8 cellular contexts compared by ENCODE assay signal in genomic region chr19:34232566-34233481, GRCh38. TPM values are rescaled to one million over a fixed set of nuclear protein-coding genes. Genes with fewer than 3 reads are reported as not detected.
A peak's percentile ranks its signal among the peaks of the same experiment; 100 is the strongest.
DNase-seq lines count a peak whose midpoint lies in the region; ATAC-seq and TF ChIP-seq lines count a peak whose summit lies in the region.

No MANE protein-coding gene starts in this region.

- CTCF ChIA-PET in activated CD4-positive, alpha-beta T cell treated with anti-CD3 and anti-CD28 coated beads for 36 hours (lab: Charles Lee): interaction anchor here (0.6 to 2.6 kb wide), 8 partner anchors 10 to 407 kb away, joined by 3 to 10 read pairs (median 4); no protein-coding TSS in a partner anchor

- no peaks in the 10 kb centered on the region for H3K9me3 ChIP-seq in MM.1S (replicated peaks; ENCODE audit: insufficient read depth, low read length)

- no peak overlapping the region for H3K4me3 ChIP-seq in rectal smooth muscle tissue (ENCODE audit: low read length)
- H3K4me3 ChIP-seq in MM.1S (ENCODE audit: low read length): no peak overlapping the region

- no peaks in the 10 kb centered on the region for H3F3A ChIP-seq in MM.1S (ENCODE audit: insufficient read depth, low read length)

- peak overlapping the region; percentile 80 for H3K27ac Mint-ChIP-seq in activated CD4-positive, alpha-beta T cell treated with anti-CD3 and anti-CD28 coated beads for 36 hours
- peak overlapping the region; percentile 92 for H3K27ac Mint-ChIP-seq in activated naive CD4-positive, alpha-beta T cell treated with anti-CD3 and anti-CD28 coated beads, Interleukin-2, amount 50 U/mL, for 24 hours

- H3K4me1 Mint-ChIP-seq in activated CD4-positive, alpha-beta T cell treated with anti-CD3 and anti-CD28 coated beads for 36 hours: peaks cover 31% of the 10 kb centered on the region
- peaks cover 11% of the 10 kb centered on the region for H3K4me1 Mint-ChIP-seq in activated naive CD4-positive, alpha-beta T cell treated with anti-CD3 and anti-CD28 coated beads, Interleukin-2, amount 50 U/mL, for 24 hours

- no peak overlapping the region for H3K4me2 ChIP-seq in MM.1S (ENCODE audit: low read depth, low read length)

- H3K27me3 ChIP-seq in rectal smooth muscle tissue (ENCODE audit: control insufficient read depth, insufficient read depth, low read length): no peaks in the 10 kb centered on the region
- H3K27me3 ChIP-seq in MM.1S (replicated peaks; ENCODE audit: insufficient read depth, low read length): no peaks in the 10 kb centered on the region

- peaks cover 8% of the 10 kb centered on the region for H3K36me3 ChIP-seq in rectal smooth muscle tissue (ENCODE audit: control insufficient read depth, insufficient read depth, low read length)
- H3K36me3 ChIP-seq in MM.1S (replicated peaks; ENCODE audit: insufficient read depth, low read length): no peaks in the 10 kb centered on the region; the same call in 1 of the 2 replicates

- POLR2A ChIA-PET in activated CD4-positive, alpha-beta T cell treated with anti-CD3 and anti-CD28 coated beads for 36 hours (lab: Charles Lee): interaction anchor here (0.9 to 1.1 kb wide), 2 partner anchors 37 to 44 kb away, joined by 3 read pairs; no protein-coding TSS in a partner anchor

- H3K36me3 Mint-ChIP-seq in activated CD4-positive, alpha-beta T cell treated with anti-CD3 and anti-CD28 coated beads for 36 hours (ENCODE audit: low read depth): peaks cover 23% of the 10 kb centered on the region
- H3K36me3 Mint-ChIP-seq in activated naive CD4-positive, alpha-beta T cell treated with anti-CD3 and anti-CD28 coated beads, Interleukin-2, amount 50 U/mL, for 24 hours: peaks cover 2% of the 10 kb centered on the region

- peak; percentile 53 for DNase-seq in activated CD4-positive, alpha-beta T cell treated with anti-CD3 and anti-CD28 coated beads for 36 hours
- DNase-seq in activated CD4-positive, alpha-beta T cell treated with anti-CD3 and anti-CD28 coated beads, Interleukin-2, amount 50 U/mL, for 1 hour: no peak
- DNase-seq in HT-29 (ENCODE audit: low spot score) (peak; percentile 68), Right ventricle myocardium superior (peak; percentile 78), MM.1S (no peak)

- H3K4me3 Mint-ChIP-seq in activated CD4-positive, alpha-beta T cell treated with anti-CD3 and anti-CD28 coated beads for 36 hours: no peak overlapping the region
- H3K4me3 Mint-ChIP-seq in activated naive CD4-positive, alpha-beta T cell treated with anti-CD3 and anti-CD28 coated beads, Interleukin-2, amount 50 U/mL, for 24 hours: peak overlapping the region; percentile 33

- ATAC-seq in activated CD4-positive, alpha-beta T cell treated with anti-CD3 and anti-CD28 coated beads for 36 hours: peak; percentile 87
- ATAC-seq in Right ventricle myocardium superior (ENCODE audit: poor library complexity) (peak; percentile 57), GM19023 (IDR thresholded peaks at IDR 0.05; ENCODE audit: unreplicated experiment) (no peak)

- H4K20me1 ChIP-seq in MM.1S (ENCODE audit: insufficient read depth, low read length): no peaks in the 10 kb centered on the region

- H3K27me3 Mint-ChIP-seq in activated CD4-positive, alpha-beta T cell treated with anti-CD3 and anti-CD28 coated beads for 36 hours: no peaks in the 10 kb centered on the region
- no peaks in the 10 kb centered on the region for H3K27me3 Mint-ChIP-seq in activated naive CD4-positive, alpha-beta T cell treated with anti-CD3 and anti-CD28 coated beads, Interleukin-2, amount 50 U/mL, for 24 hours

- H3K27ac ChIP-seq in rectal smooth muscle tissue (ENCODE audit: low read depth, low read length) (peak overlapping the region; percentile 1), MM.1S (ENCODE audit: low read length) (no peak overlapping the region)

- H3K9me2 ChIP-seq in MM.1S (replicated peaks; ENCODE audit: insufficient read depth, low read length): no peaks in the 10 kb centered on the region

- H3K4me1 ChIP-seq in rectal smooth muscle tissue (ENCODE audit: control insufficient read depth, insufficient read depth, low read length) (peaks cover 3% of the 10 kb centered on the region), MM.1S (ENCODE audit: low read length) (no peaks in the 10 kb centered on the region)

- TF ChIP-seq CTCF in MM.1S (IDR thresholded peaks at IDR 0.05; ENCODE audit: low read length): no peak

- intact Hi-C loops in activated CD4-positive, alpha-beta T cell treated with anti-CD3 and anti-CD28 coated beads for 36 hours (cut with DNase I, micrococcal nuclease): loop anchor here (2.0 to 5.0 kb wide), 3 partner anchors 14 to 114 kb away; no protein-coding TSS in a partner anchor
- intact Hi-C loops in Right ventricle myocardium superior (cut with DNase I): no loop called here

- H3K79me2 ChIP-seq in MM.1S (ENCODE audit: low read length): no peaks in the 10 kb centered on the region

- H2AFZ ChIP-seq in MM.1S (ENCODE audit: low read length): no peak overlapping the region

- H3K9ac ChIP-seq in rectal smooth muscle tissue (ENCODE audit: low read length) (no peak overlapping the region), MM.1S (ENCODE audit: low read length) (no peak overlapping the region)

- H3K9me3 Mint-ChIP-seq in activated CD4-positive, alpha-beta T cell treated with anti-CD3 and anti-CD28 coated beads for 36 hours (ENCODE audit: low read depth): no peaks in the 10 kb centered on the region
- H3K9me3 Mint-ChIP-seq in activated naive CD4-positive, alpha-beta T cell treated with anti-CD3 and anti-CD28 coated beads, Interleukin-2, amount 50 U/mL, for 24 hours: no peaks in the 10 kb centered on the region

RNA-seq across cellular contexts. Expression of gene GARRE1, which starts 21.5 kb away (rescaled TPM):
- 10 to 100 TPM; 14.6 to 16.1 TPM for total RNA-seq in activated CD4-positive, alpha-beta T cell treated with anti-CD3 and anti-CD28 coated beads for 36 hours
- 13.9 and 14.2 TPM in 2 replicates for total RNA-seq in HT-29 (2014; rRNA removed; shearing (Covaris generic))
- total RNA-seq in Right ventricle myocardium superior: 15.3 TPM

Comparison
In these comparisons a context has a peak if more than half of its experiments do, and no peak if none do; other contexts are left out.
1. DNase-seq: peak in activated CD4-positive, alpha-beta T cell treated with anti-CD3 and anti-CD28 coated beads for 36 hours (single experiment), HT-29 (single experiment) and Right ventricle myocardium superior (single experiment); none in activated CD4-positive, alpha-beta T cell treated with anti-CD3 and anti-CD28 coated beads, Interleukin-2, amount 50 U/mL, for 1 hour (single experiment) and MM.1S (single experiment).